1 cellular context compared by ENCODE assay signal in genomic region chr19:5352229-5352763, GRCh38.
TF ChIP-seq lines count a peak whose summit lies in the region.

No MANE protein-coding gene starts in this region.

TF ChIP-seq in K562, 482 proteins besides CTCF, POLR2A, EP300 and RAD21 (continued from another document and continues in another):
- no peak for TF ChIP-seq ZNF407 (IDR thresholded peaks at IDR 0.05; ENCODE audit: low read depth)
- TF ChIP-seq NCOA2 (IDR thresholded peaks at IDR 0.05; ENCODE audit: partially characterized antibody in 2 of 2), result no peak
- peak; percentile 76 for TF ChIP-seq TEAD4 (IDR thresholded peaks at IDR 0.05; ENCODE audit: low read length)
- no peak for TF ChIP-seq TEAD4 (CRISPR knock-in tag; IDR thresholded peaks at IDR 0.05; ENCODE audit: borderline replicate concordance)
- peak; percentile 98 for TF ChIP-seq TBP (optimal IDR thresholded peaks at IDR 0.05; ENCODE audit: low read depth, low read length)
- TF ChIP-seq RBFOX2 (IDR thresholded peaks at IDR 0.05; ENCODE audit: low read depth, low read length), result peak; percentile 70
- 0 out of 2 replicates have a peak, but pooled peaks have one; percentile 35 for TF ChIP-seq HNRNPL (IDR thresholded peaks at IDR 0.05; ENCODE audit: low read depth, low read length)
- peak; percentile 19 for TF ChIP-seq TAF9B (IDR thresholded peaks at IDR 0.05; ENCODE audit: partially characterized antibody)
- no peak for TF ChIP-seq GATAD2B (IDR thresholded peaks at IDR 0.05; ENCODE audit: borderline replicate concordance)
- peak; percentile 53 for TF ChIP-seq POLR2G (IDR thresholded peaks at IDR 0.05; ENCODE audit: low read depth, low read length)
- peak in 1 of 2 experiments; percentile 94; a peak in 2 of 4 replicates for TF ChIP-seq BCLAF1 (IDR thresholded peaks at IDR 0.05; ENCODE audit: borderline replicate concordance in 1 of 2, control insufficient read depth in 1 of 2, low read depth in 2 of 2, low read length in 1 of 2)
- TF ChIP-seq POLR2AphosphoS5 (IDR thresholded peaks at IDR 0.05; ENCODE audit: control insufficient read depth, insufficient read depth, low read depth, low read length), result peak; percentile 99
- no peak for TF ChIP-seq SAP30 (IDR thresholded peaks at IDR 0.05; ENCODE audit: borderline replicate concordance, insufficient read depth, low read depth, low read length, poor library complexity, severe bottlenecking)
- peak; percentile 72 for TF ChIP-seq SUPT5H (IDR thresholded peaks at IDR 0.05)
- peak in 1 of 2 experiments; percentile 39; a peak in 2 of 4 replicates for TF ChIP-seq NONO (IDR thresholded peaks at IDR 0.05; ENCODE audit: low read depth in 2 of 2, low read length in 1 of 2)
- TF ChIP-seq SNAPC5 (CRISPR knock-in tag; IDR thresholded peaks at IDR 0.05), result peak; percentile 90
- no peak for TF ChIP-seq BRD9 (IDR thresholded peaks at IDR 0.05; ENCODE audit: low read depth, partially characterized antibody)
- peak; percentile 61; the same call in 1 of the 2 replicates for TF ChIP-seq MEF2A (IDR thresholded peaks at IDR 0.05; ENCODE audit: control insufficient read depth, low read depth, low read length)
- TF ChIP-seq POLR3A (IDR thresholded peaks at IDR 0.05; ENCODE audit: borderline replicate concordance, extremely low read depth, insufficient read depth, insufficient read length), result peak; percentile 57
- no peak for TF ChIP-seq ZFPM2 (CRISPR knock-in tag; IDR thresholded peaks at IDR 0.05)
- TF ChIP-seq CSDE1 (IDR thresholded peaks at IDR 0.05), result peak in 1 of 2 experiments; percentile 51; a peak in 1 of 4 replicates
- TF ChIP-seq ZNF143 (CRISPR knock-in tag; IDR thresholded peaks at IDR 0.05), result peak; percentile 67
- 0 out of 4 replicates have a peak, but pooled peaks of 1 of the 2 experiments have one; percentile 49 for TF ChIP-seq SIN3A (IDR thresholded peaks at IDR 0.05; ENCODE audit: borderline replicate concordance in 2 of 2, control insufficient read depth in 1 of 2, low read depth in 2 of 2, low read length in 2 of 2)
- TF ChIP-seq HLTF (IDR thresholded peaks at IDR 0.05), result no peak
- no peak for TF ChIP-seq ZNF76 (CRISPR knock-in tag; IDR thresholded peaks at IDR 0.05; ENCODE audit: borderline replicate concordance)
- TF ChIP-seq HCFC1 (IDR thresholded peaks at IDR 0.05; ENCODE audit: low read depth, low read length), result no peak
- TF ChIP-seq ZMIZ1 (IDR thresholded peaks at IDR 0.05; ENCODE audit: low read depth in 2 of 2, low read length in 2 of 2), result peak in 1 of 2 experiments; percentile 51; a peak in 1 of 4 replicates
- no peak for TF ChIP-seq KDM5B (IDR thresholded peaks at IDR 0.05; ENCODE audit: insufficient replicate concordance, low read depth, low read length)
- TF ChIP-seq GTF2B (IDR thresholded peaks at IDR 0.05; ENCODE audit: extremely low read depth, insufficient read length), result peak; percentile 98
- peak; percentile 71; the same call in 1 of the 2 replicates for TF ChIP-seq GTF2E2 (tag; IDR thresholded peaks at IDR 0.05)
- peak in 1 of 2 experiments; percentile 55 for TF ChIP-seq AFF1 (IDR thresholded peaks at IDR 0.05; ENCODE audit: low read depth in 1 of 2, partially characterized antibody in 2 of 2)
- TF ChIP-seq MTA3 (IDR thresholded peaks at IDR 0.05; ENCODE audit: borderline replicate concordance), result peak; percentile 86; the same call in 1 of the 2 replicates
- peak; percentile 26; the same call in 1 of the 2 replicates for TF ChIP-seq ZNF316 (IDR thresholded peaks at IDR 0.05)
- TF ChIP-seq TRIM28 (IDR thresholded peaks at IDR 0.05), result no peak
- TF ChIP-seq PATZ1 (CRISPR knock-in tag; IDR thresholded peaks at IDR 0.05; ENCODE audit: borderline replicate concordance), result no peak
- TF ChIP-seq SRSF7 (optimal IDR thresholded peaks at IDR 0.05; ENCODE audit: low read depth, low read length), result no peak
- peak; percentile 94 for TF ChIP-seq GTF2A2 (tag; IDR thresholded peaks at IDR 0.05)
- TF ChIP-seq PML (IDR thresholded peaks at IDR 0.05; ENCODE audit: low read length), result peak; percentile 85
